ENCODE assay signal across 8 cellular contexts in the genomic region with DNA sequence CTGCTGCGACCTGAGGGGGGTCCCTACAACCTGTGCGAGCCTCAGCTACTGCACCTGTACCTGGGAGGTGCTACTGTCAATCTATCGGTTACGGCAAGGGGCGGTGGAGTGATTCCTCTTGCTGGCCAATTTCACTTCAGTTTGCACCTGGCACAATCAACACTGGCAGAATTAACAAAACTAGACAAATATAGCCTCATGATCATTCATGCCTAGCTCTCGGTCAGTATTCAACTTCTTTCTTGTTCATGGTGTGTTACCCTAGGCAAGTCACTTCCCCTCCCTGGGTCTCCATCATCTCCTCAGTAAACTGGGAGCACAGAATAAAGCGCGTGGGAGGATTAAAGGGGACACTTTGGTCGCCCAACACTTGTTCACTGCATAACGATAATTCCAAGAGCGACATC. TPM values are rescaled to one million over a fixed set of nuclear protein-coding genes. Genes with fewer than 3 reads are reported as not detected.
A peak's percentile ranks its signal among the peaks of the same experiment; 100 is the strongest.
DNase-seq lines count a peak whose midpoint lies in the region; ATAC-seq and TF ChIP-seq lines count a peak whose summit lies in the region.

No MANE protein-coding gene starts in this region.

- H3K4me3 Mint-ChIP-seq in activated T-helper 1 cell treated with anti-CD3 and anti-CD28 coated beads, Interleukin-12 subunit alpha, Interleukin-12 subunit beta, Interleukin-2, Interleukin-4 antibody, amounts not matched to agents 30 ng/mL and 10 ng/mL and 1 ng/mL, durations not matched to agents 14 hours and 24 hours and 36 hours, result peak overlapping the region; percentile 99

- BruUV-seq in A673 (replicated peaks; lab: Mats Ljungman, UMichigan), result TSS peak; percentile 76

- peaks cover 66% of the 10 kb centered on the region for H3K4me1 Mint-ChIP-seq in activated T-helper 1 cell treated with anti-CD3 and anti-CD28 coated beads, Interleukin-12 subunit alpha, Interleukin-12 subunit beta, Interleukin-2, Interleukin-4 antibody, amounts not matched to agents 30 ng/mL and 10 ng/mL and 1 ng/mL, durations not matched to agents 14 hours and 24 hours and 36 hours (ENCODE audit: low read depth)

- H3K27me3 ChIP-seq in A673 (replicated peaks; ENCODE audit: insufficient read depth, low read depth, low read length, poor library complexity), result no peaks in the 10 kb centered on the region
- H3K27me3 ChIP-seq in kidney epithelial cell (ENCODE audit: control insufficient read depth, insufficient read depth, low read length), result no peaks in the 10 kb centered on the region
- H3K27me3 ChIP-seq in thyroid gland, result no peaks in the 10 kb centered on the region

- 9 to 11% methylated on average over 11 of the region's 11 CpGs for WGBS in thyroid gland, 2 donors

- no peak for DNase-seq in A673 (ENCODE audit: low spot score)
- no peak for DNase-seq in activated T-helper 1 cell treated with anti-CD3 and anti-CD28 coated beads, Interleukin-12 subunit alpha, Interleukin-12 subunit beta, Interleukin-2, Interleukin-4 antibody, amounts not matched to agents 30 ng/mL and 10 ng/mL and 1 ng/mL, durations not matched to agents 14 hours and 24 hours and 36 hours (ENCODE audit: low spot score)
- no peak for DNase-seq in kidney epithelial cell (ENCODE audit: low read depth)
- no peak for DNase-seq in thyroid gland
- DNase-seq in NCI-H146 treated with DMSO at 0.1 percent for 48 hours (lab: John Stamatoyannopoulos, UW; ENCODE audit: unreplicated experiment), result no peak
- no peak for DNase-seq in G401 (ENCODE audit: low spot score)

- no peak for TF ChIP-seq POLR2A in thyroid gland (IDR thresholded peaks at IDR 0.05)

- H3K4me3 ChIP-seq in A673 (ENCODE audit: low read depth, low read length, poor library complexity, severe bottlenecking), result peak overlapping the region; percentile 73
- H3K4me3 ChIP-seq in kidney epithelial cell (ENCODE audit: low read depth, low read length), result peak overlapping the region; percentile 77
- peak overlapping the region; percentile 57 to 91 (median 76) for H3K4me3 ChIP-seq in thyroid gland (replicated peaks in 1 of 3)

- H3K27ac ChIP-seq in A673 (ENCODE audit: low read depth, low read length, poor library complexity, severe bottlenecking) (peak overlapping the region; percentile 92), thyroid gland (peak overlapping the region; percentile 13 to 46 (median 22))

- H3K36me3 Mint-ChIP-seq in activated T-helper 1 cell treated with anti-CD3 and anti-CD28 coated beads, Interleukin-12 subunit alpha, Interleukin-12 subunit beta, Interleukin-2, Interleukin-4 antibody, amounts not matched to agents 30 ng/mL and 10 ng/mL and 1 ng/mL, durations not matched to agents 14 hours and 24 hours and 36 hours (ENCODE audit: low read depth), result peaks cover 25% of the 10 kb centered on the region

- no peaks in the 10 kb centered on the region for H3K9me3 ChIP-seq in A673 (ENCODE audit: low read depth, low read length, poor library complexity, severe bottlenecking)
- no peaks in the 10 kb centered on the region for H3K9me3 ChIP-seq in thyroid gland

- H3K9me3 Mint-ChIP-seq in activated T-helper 1 cell treated with anti-CD3 and anti-CD28 coated beads, Interleukin-12 subunit alpha, Interleukin-12 subunit beta, Interleukin-2, Interleukin-4 antibody, amounts not matched to agents 30 ng/mL and 10 ng/mL and 1 ng/mL, durations not matched to agents 14 hours and 24 hours and 36 hours, result no peaks in the 10 kb centered on the region

- peak; percentile 2 for ATAC-seq in GM21717 (IDR thresholded peaks at IDR 0.05; ENCODE audit: unreplicated experiment)
- no peak for ATAC-seq in HG02642 (IDR thresholded peaks at IDR 0.05; ENCODE audit: poor library complexity, unreplicated experiment)

- CTCF ChIA-PET in A673 (lab: Charles Lee), result no interaction called here

- H3K4me1 ChIP-seq in A673 (ENCODE audit: insufficient read depth, low read length, poor library complexity, severe bottlenecking) (peaks cover 7% of the 10 kb centered on the region), thyroid gland (peaks cover 14 to 27% of the 10 kb centered on the region in 2 donors)

- peaks cover 16% of the 10 kb centered on the region for H3K36me3 ChIP-seq in A673 (ENCODE audit: insufficient read depth, low read length, poor library complexity, severe bottlenecking)
- no peaks in the 10 kb centered on the region for H3K36me3 ChIP-seq in kidney epithelial cell (ENCODE audit: control insufficient read depth, insufficient read depth, low read length)
- no peaks in the 10 kb centered on the region for H3K36me3 ChIP-seq in thyroid gland

- H3K27me3 Mint-ChIP-seq in activated T-helper 1 cell treated with anti-CD3 and anti-CD28 coated beads, Interleukin-12 subunit alpha, Interleukin-12 subunit beta, Interleukin-2, Interleukin-4 antibody, amounts not matched to agents 30 ng/mL and 10 ng/mL and 1 ng/mL, durations not matched to agents 14 hours and 24 hours and 36 hours (ENCODE audit: insufficient read depth), result no peaks in the 10 kb centered on the region

- POLR2A ChIA-PET in A673 (lab: Charles Lee; ENCODE audit: low non-redundant PET), result interaction anchor here (0.6 kb wide), 1 partner anchor 198 kb away, joined by 5 read pairs; no protein-coding TSS in a partner anchor

- TF ChIP-seq CTCF in A673 (conservative IDR thresholded peaks at IDR 0.05; ENCODE audit: low read depth, low read length), result no peak
- TF ChIP-seq CTCF in kidney epithelial cell (IDR thresholded peaks at IDR 0.05; ENCODE audit: insufficient read depth, low read length, poor library complexity, severe bottlenecking), result no peak
- no peak for TF ChIP-seq CTCF in thyroid gland (IDR thresholded peaks at IDR 0.05)

- in situ Hi-C loops in G401 (cut with HindIII; ENCODE audit: low sequenced_read_pairs), result no loop called here

- intact Hi-C loops in A673 (cut with micrococcal nuclease; ENCODE audit: unreplicated experiment) (loop anchor here (5.0 kb wide), 2 partner anchors 63 to 447 kb away; partner anchors contain the start of gene MED26), thyroid gland (cut with DNase I) (loop anchor here (10.0 kb wide), 1 partner anchor 140 kb away; the partner anchor contains the start of gene USE1)
- intact Hi-C loops in activated T-helper 1 cell treated with anti-CD3 and anti-CD28 coated beads, Interleukin-12 subunit alpha, Interleukin-12 subunit beta, Interleukin-2, Interleukin-4 antibody, amounts not matched to agents 30 ng/mL and 10 ng/mL and 1 ng/mL, durations not matched to agents 14 hours and 24 hours and 36 hours (cut with micrococcal nuclease), result loop anchor here (1.0 to 5.0 kb wide), 11 partner anchors 7 to 1078 kb away; partner anchors contain the start of genes BABAM1, MED26, OCEL1 and PIK3R2

- H3K27ac Mint-ChIP-seq in activated T-helper 1 cell treated with anti-CD3 and anti-CD28 coated beads, Interleukin-12 subunit alpha, Interleukin-12 subunit beta, Interleukin-2, Interleukin-4 antibody, amounts not matched to agents 30 ng/mL and 10 ng/mL and 1 ng/mL, durations not matched to agents 14 hours and 24 hours and 36 hours, result peak overlapping the region; percentile 97

RNA-seq across cellular contexts. Expression of gene HAUS8, which starts 0.6 kb away (rescaled TPM):
- total RNA-seq in A673 (2021) (66.4 and 68.1 TPM in 2 replicates), kidney epithelial cell (8.1 and 9.9 TPM in 2 replicates), thyroid gland (1 to 10 TPM; 6.4 to 9.1 (median 6.8) TPM)
- total RNA-seq in activated T-helper 1 cell treated with anti-CD3 and anti-CD28 coated beads, Interleukin-12 subunit alpha, Interleukin-12 subunit beta, Interleukin-2, Interleukin-4 antibody, amounts not matched to agents 30 ng/mL and 10 ng/mL and 1 ng/mL, durations not matched to agents 14 hours and 24 hours and 36 hours, result 32.8 and 34.9 TPM in 2 replicates
- 8.9 and 16.1 TPM in 2 replicates for total RNA-seq in G401 (2014; rRNA removed; shearing (Covaris generic))

RNA-seq across cellular contexts. Expression of gene MYO9B, which starts 0.9 kb away (rescaled TPM):
- total RNA-seq in A673 (2021), result 85.2 and 85.4 TPM in 2 replicates
- 134 and 137 TPM in 2 replicates for total RNA-seq in activated T-helper 1 cell treated with anti-CD3 and anti-CD28 coated beads, Interleukin-12 subunit alpha, Interleukin-12 subunit beta, Interleukin-2, Interleukin-4 antibody, amounts not matched to agents 30 ng/mL and 10 ng/mL and 1 ng/mL, durations not matched to agents 14 hours and 24 hours and 36 hours
- total RNA-seq in kidney epithelial cell, result 69.4 and 77.8 TPM in 2 replicates
- 10 to 100 TPM; 33.7 to 52.9 (median 44.6) TPM for total RNA-seq in thyroid gland
- total RNA-seq in G401 (2014; rRNA removed; shearing (Covaris generic)), result 22.0 and 24.4 TPM in 2 replicates

RNA-seq across cellular contexts. Expression of gene CPAMD8, which starts 48.0 kb away (rescaled TPM):
- 0.82 and 1.0 TPM in 2 replicates for total RNA-seq in A673 (2021)
- total RNA-seq in activated T-helper 1 cell treated with anti-CD3 and anti-CD28 coated beads, Interleukin-12 subunit alpha, Interleukin-12 subunit beta, Interleukin-2, Interleukin-4 antibody, amounts not matched to agents 30 ng/mL and 10 ng/mL and 1 ng/mL, durations not matched to agents 14 hours and 24 hours and 36 hours, result 0.18 TPM in 1 of 2 replicates, not detected in the other
- 5.3 and 8.1 TPM in 2 replicates for total RNA-seq in kidney epithelial cell
- total RNA-seq in thyroid gland, result 100 to 1,000 TPM in 1 of 4 donors, 10 to 100 TPM in 3; 13.9 to 116 (median 24.2) TPM
- total RNA-seq in G401 (2014; rRNA removed; shearing (Covaris generic)), result 7.8 and 19.8 TPM in 2 replicates
